1 cellular context compared by ENCODE assay signal in the genomic region with DNA sequence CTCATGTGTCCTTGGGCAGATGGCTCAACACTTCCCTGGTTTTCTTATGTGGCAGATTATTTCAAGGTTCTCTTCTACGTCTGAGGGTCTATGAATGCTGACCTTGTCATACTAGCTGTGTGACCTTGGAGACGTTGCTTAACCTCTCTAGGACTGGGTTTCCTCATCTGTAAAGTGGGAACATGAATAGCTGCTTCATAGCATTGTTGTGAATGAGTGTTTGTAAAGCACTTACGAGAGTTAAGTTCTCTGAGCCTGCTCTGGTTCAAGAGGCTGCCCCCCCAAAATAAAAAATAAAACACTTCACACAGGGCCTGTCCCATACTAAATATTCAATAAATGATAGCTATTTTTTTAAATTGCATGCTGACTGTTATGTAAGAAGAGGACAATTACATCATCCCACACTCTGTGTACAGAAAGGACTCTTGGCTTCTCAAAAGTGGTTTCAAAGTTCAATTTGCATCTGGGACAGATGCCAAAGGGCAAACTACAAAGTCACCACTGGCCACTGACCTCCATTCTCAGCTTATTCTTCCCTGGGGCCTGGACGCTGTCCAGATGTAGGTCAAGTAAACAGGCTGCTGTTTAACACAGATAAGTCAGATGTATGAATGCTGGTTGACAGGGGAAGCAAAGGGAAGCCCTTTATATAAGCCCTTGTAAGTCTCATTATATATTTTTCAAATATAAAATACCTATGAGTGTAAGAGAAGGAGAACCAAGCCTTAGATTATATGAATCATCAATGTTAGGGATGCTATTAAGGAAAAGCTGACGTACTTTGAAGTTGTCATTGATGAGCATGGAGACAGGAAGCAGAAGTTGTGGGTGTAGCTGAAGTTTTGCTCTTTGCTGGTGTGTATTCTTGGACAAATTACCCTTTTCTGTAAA.
A peak's percentile ranks its signal among the peaks of the same experiment; 100 is the strongest.
TF ChIP-seq lines count a peak whose summit lies in the region.

No MANE protein-coding gene starts in this region.

TF ChIP-seq in A549, 52 proteins besides CTCF, POLR2A, EP300 and RAD21 (continued from another document):
- no peak for TF ChIP-seq NFE2L2 (conservative IDR thresholded peaks at IDR 0.05; ENCODE audit: low read length)
- no peak for TF ChIP-seq HEYL (CRISPR knock-in tag; IDR thresholded peaks at IDR 0.05)
- TF ChIP-seq MYC (IDR thresholded peaks at IDR 0.05; ENCODE audit: borderline replicate concordance, low read length) = no peak
- TF ChIP-seq CEBPB (IDR thresholded peaks at IDR 0.05) = peak; percentile 83 to 84; a peak in 3 of 4 replicates
- TF ChIP-seq TFCP2L1 (CRISPR knock-in tag; IDR thresholded peaks at IDR 0.05) = no peak
- peak; percentile 81; the same call in 1 of the 2 replicates for TF ChIP-seq ESRRA (IDR thresholded peaks at IDR 0.05; ENCODE audit: borderline replicate concordance, low read length)
- TF ChIP-seq FOSL2 (IDR thresholded peaks at IDR 0.05) = no peak
- peak; percentile 37 for TF ChIP-seq FOSL2 (CRISPR knock-in tag; IDR thresholded peaks at IDR 0.05)
TF ChIP-seq in A549: peak in this region for 7.
